Comparison of ENCODE assay signal across 1 cellular context in genomic region chr5:178225174-178225573, GRCh38.
TF ChIP-seq lines count a peak whose summit lies in the region.

No MANE protein-coding gene starts in this region.

TF ChIP-seq in IMR-90, 13 proteins besides CTCF, POLR2A, EP300 and RAD21:
- no peak for TF ChIP-seq FOS (IDR thresholded peaks at IDR 0.05; ENCODE audit: low read depth, low read length)
- no peak for TF ChIP-seq SMC3 (IDR thresholded peaks at IDR 0.05; ENCODE audit: low read depth, low read length)
- TF ChIP-seq USF2 (IDR thresholded peaks at IDR 0.05; ENCODE audit: low read depth, low read length), result no peak
- TF ChIP-seq CEBPB (IDR thresholded peaks at IDR 0.05; ENCODE audit: low read depth, low read length), result no peak
- TF ChIP-seq MXI1 (IDR thresholded peaks at IDR 0.05; ENCODE audit: borderline replicate concordance, low read depth, low read length), result no peak
- TF ChIP-seq MAFK (IDR thresholded peaks at IDR 0.05; ENCODE audit: low read depth, low read length), result no peak
- TF ChIP-seq MAZ (IDR thresholded peaks at IDR 0.05; ENCODE audit: borderline replicate concordance, low read depth, low read length), result no peak
- no peak for TF ChIP-seq ELK1 (IDR thresholded peaks at IDR 0.05; ENCODE audit: borderline replicate concordance, low read depth, low read length)
- TF ChIP-seq CHD1 (IDR thresholded peaks at IDR 0.05; ENCODE audit: low read depth, low read length), result no peak
- no peak for TF ChIP-seq RFX5 (IDR thresholded peaks at IDR 0.05; ENCODE audit: low read depth, low read length)
- TF ChIP-seq NFE2L2 (IDR thresholded peaks at IDR 0.05; ENCODE audit: low read depth, low read length), result no peak
- TF ChIP-seq BHLHE40 (IDR thresholded peaks at IDR 0.05; ENCODE audit: low read depth, low read length), result no peak
- no peak for TF ChIP-seq RCOR1 (IDR thresholded peaks at IDR 0.05; ENCODE audit: insufficient replicate concordance, low read length)
